Comparison of ENCODE assay signal across 2 cellular contexts in genomic region chr1:116631554-116631953, GRCh38.
A peak's percentile ranks its signal among the peaks of the same experiment; 100 is the strongest.
TF ChIP-seq lines count a peak whose summit lies in the region.
"Not testable (repeated sequence)": the region's sequence is repeated elsewhere in the genome, so short reads cannot be mapped to it uniquely, and the experiment has no call there.

No MANE protein-coding gene starts in this region.

TF ChIP-seq in GM12878, 131 proteins besides CTCF, POLR2A, EP300 and RAD21:
- 0 out of 2 replicates have a peak, but pooled peaks have one; percentile 25 for TF ChIP-seq NR2F1 (conservative IDR thresholded peaks at IDR 0.05)
TF ChIP-seq in GM12878: peak in this region for 1; not testable (repeated sequence) for 130.

TF ChIP-seq in HepG2, 621 proteins besides CTCF, POLR2A, EP300 and RAD21:
- TF ChIP-seq HNF4A (CRISPR knock-in tag; IDR thresholded peaks at IDR 0.05) (peak; percentile 37; the same call in 1 of the 2 replicates), TFAP4 (IDR thresholded peaks at IDR 0.05; ENCODE audit: borderline replicate concordance, low read depth) (peak; percentile 56; the same call in 1 of the 2 replicates), ZNF644 (CRISPR knock-in tag; IDR thresholded peaks at IDR 0.05; ENCODE audit: low read depth) (0 out of 2 replicates have a peak, but pooled peaks have one; percentile 34), ATF7 (IDR thresholded peaks at IDR 0.05) (peak; percentile 72)
- not testable (repeated sequence) for TF ChIP-seq ATF7 (CRISPR knock-in tag; IDR thresholded peaks at IDR 0.05)
TF ChIP-seq in HepG2: peak in this region for 4; not testable (repeated sequence) for 617.
